ENCODE assay signal across 1 cellular context in genomic region chr22:24950272-24950902, GRCh38.
TF ChIP-seq lines count a peak whose summit lies in the region.

No MANE protein-coding gene starts in this region.

TF ChIP-seq in HepG2, 621 proteins besides CTCF, POLR2A, EP300 and RAD21 (continues in another document):
- TF ChIP-seq FOXA3 (CRISPR knock-in tag; IDR thresholded peaks at IDR 0.05) (no peak), KLF15 (CRISPR knock-in tag; IDR thresholded peaks at IDR 0.05; ENCODE audit: borderline replicate concordance) (no peak), PRDM10 (CRISPR knock-in tag; IDR thresholded peaks at IDR 0.05; ENCODE audit: low read depth) (peak; percentile 76; the same call in 1 of the 2 replicates), ELF1 (CRISPR knock-in tag; IDR thresholded peaks at IDR 0.05) (peak; percentile 91), MYPOP (CRISPR knock-in tag; IDR thresholded peaks at IDR 0.05) (no peak), ZNF790 (CRISPR knock-in tag; IDR thresholded peaks at IDR 0.05; ENCODE audit: borderline replicate concordance) (no peak), ZFP37 (CRISPR knock-in tag; IDR thresholded peaks at IDR 0.05; ENCODE audit: borderline replicate concordance) (no peak), PATZ1 (CRISPR knock-in tag; IDR thresholded peaks at IDR 0.05) (peak; percentile 84), DPF2 (CRISPR knock-in tag; IDR thresholded peaks at IDR 0.05; ENCODE audit: borderline replicate concordance, low read depth) (no peak), ZNF652 (CRISPR knock-in tag; IDR thresholded peaks at IDR 0.05; ENCODE audit: borderline replicate concordance, low read depth) (no peak), GABPA (IDR thresholded peaks at IDR 0.05; ENCODE audit: low read depth, low read length) (peak; percentile 71), GABPA (CRISPR knock-in tag; IDR thresholded peaks at IDR 0.05; ENCODE audit: low read depth) (peak; percentile 92), HNRNPH1 (optimal IDR thresholded peaks at IDR 0.05; ENCODE audit: low read depth, low read length) (no peak), THAP11 (CRISPR knock-in tag; IDR thresholded peaks at IDR 0.05) (peak; percentile 98), ZNF263 (CRISPR knock-in tag; IDR thresholded peaks at IDR 0.05) (no peak), ZNF776 (CRISPR knock-in tag; IDR thresholded peaks at IDR 0.05) (no peak), ZNF709 (CRISPR knock-in tag; IDR thresholded peaks at IDR 0.05) (no peak), ZNF282 (IDR thresholded peaks at IDR 0.05; ENCODE audit: partially characterized antibody) (no peak), MTF1 (CRISPR knock-in tag; IDR thresholded peaks at IDR 0.05) (no peak), TRIM24 (CRISPR knock-in tag; IDR thresholded peaks at IDR 0.05) (no peak), ZNF547 (CRISPR knock-in tag; IDR thresholded peaks at IDR 0.05) (no peak), ZFP90 (CRISPR knock-in tag; IDR thresholded peaks at IDR 0.05; ENCODE audit: borderline replicate concordance) (no peak), NR2C2 (CRISPR knock-in tag; IDR thresholded peaks at IDR 0.05; ENCODE audit: borderline replicate concordance) (peak; percentile 87), HCFC1 (IDR thresholded peaks at IDR 0.05; ENCODE audit: low read depth, low read length) (peak; percentile 63; the same call in 1 of the 2 replicates), SALL1 (CRISPR knock-in tag; IDR thresholded peaks at IDR 0.05) (peak; percentile 34; the same call in 1 of the 2 replicates), MATR3 (CRISPR knock-in tag; IDR thresholded peaks at IDR 0.05) (no peak), ZMYM2 (CRISPR knock-in tag; IDR thresholded peaks at IDR 0.05) (no peak), GABPB1 (CRISPR knock-in tag; IDR thresholded peaks at IDR 0.05) (peak; percentile 87), ELK4 (CRISPR knock-in tag; IDR thresholded peaks at IDR 0.05; ENCODE audit: borderline replicate concordance) (no peak), TOE1 (CRISPR knock-in tag; IDR thresholded peaks at IDR 0.05) (no peak), MBNL3 (CRISPR knock-in tag; conservative IDR thresholded peaks at IDR 0.05) (no peak), SP2 (CRISPR knock-in tag; IDR thresholded peaks at IDR 0.05) (peak; percentile 59; the same call in 1 of the 2 replicates), ELF3 (CRISPR knock-in tag; IDR thresholded peaks at IDR 0.05) (peak; percentile 25; the same call in 1 of the 2 replicates), ZNF382 (CRISPR knock-in tag; IDR thresholded peaks at IDR 0.05; ENCODE audit: borderline replicate concordance) (no peak), MEIS1 (CRISPR knock-in tag; IDR thresholded peaks at IDR 0.05; ENCODE audit: borderline replicate concordance) (no peak), GPBP1L1 (CRISPR knock-in tag; IDR thresholded peaks at IDR 0.05) (no peak), RXRA (CRISPR knock-in tag; IDR thresholded peaks at IDR 0.05) (no peak), CREM (IDR thresholded peaks at IDR 0.05) (peak; percentile 27; the same call in 1 of the 2 replicates), CREM (CRISPR knock-in tag; IDR thresholded peaks at IDR 0.05) (no peak), ZNF446 (CRISPR knock-in tag; IDR thresholded peaks at IDR 0.05) (no peak), ETV6 (CRISPR knock-in tag; conservative IDR thresholded peaks at IDR 0.05) (no peak), TEAD3 (CRISPR knock-in tag; optimal IDR thresholded peaks at IDR 0.05; ENCODE audit: borderline replicate concordance) (peak; percentile 67), TEF (CRISPR knock-in tag; IDR thresholded peaks at IDR 0.05) (no peak), ZNF7 (CRISPR knock-in tag; IDR thresholded peaks at IDR 0.05) (no peak), FOXM1 (CRISPR knock-in tag; IDR thresholded peaks at IDR 0.05) (no peak), RAD51 (IDR thresholded peaks at IDR 0.05; ENCODE audit: borderline replicate concordance) (no peak), POLR2G (IDR thresholded peaks at IDR 0.05; ENCODE audit: low read depth, low read length) (no peak), KLF12 (CRISPR knock-in tag; IDR thresholded peaks at IDR 0.05; ENCODE audit: borderline replicate concordance) (no peak), EZH2 (conservative IDR thresholded peaks at IDR 0.05; ENCODE audit: low read depth, low read length) (no peak)
- TF ChIP-seq, protein P1, sequence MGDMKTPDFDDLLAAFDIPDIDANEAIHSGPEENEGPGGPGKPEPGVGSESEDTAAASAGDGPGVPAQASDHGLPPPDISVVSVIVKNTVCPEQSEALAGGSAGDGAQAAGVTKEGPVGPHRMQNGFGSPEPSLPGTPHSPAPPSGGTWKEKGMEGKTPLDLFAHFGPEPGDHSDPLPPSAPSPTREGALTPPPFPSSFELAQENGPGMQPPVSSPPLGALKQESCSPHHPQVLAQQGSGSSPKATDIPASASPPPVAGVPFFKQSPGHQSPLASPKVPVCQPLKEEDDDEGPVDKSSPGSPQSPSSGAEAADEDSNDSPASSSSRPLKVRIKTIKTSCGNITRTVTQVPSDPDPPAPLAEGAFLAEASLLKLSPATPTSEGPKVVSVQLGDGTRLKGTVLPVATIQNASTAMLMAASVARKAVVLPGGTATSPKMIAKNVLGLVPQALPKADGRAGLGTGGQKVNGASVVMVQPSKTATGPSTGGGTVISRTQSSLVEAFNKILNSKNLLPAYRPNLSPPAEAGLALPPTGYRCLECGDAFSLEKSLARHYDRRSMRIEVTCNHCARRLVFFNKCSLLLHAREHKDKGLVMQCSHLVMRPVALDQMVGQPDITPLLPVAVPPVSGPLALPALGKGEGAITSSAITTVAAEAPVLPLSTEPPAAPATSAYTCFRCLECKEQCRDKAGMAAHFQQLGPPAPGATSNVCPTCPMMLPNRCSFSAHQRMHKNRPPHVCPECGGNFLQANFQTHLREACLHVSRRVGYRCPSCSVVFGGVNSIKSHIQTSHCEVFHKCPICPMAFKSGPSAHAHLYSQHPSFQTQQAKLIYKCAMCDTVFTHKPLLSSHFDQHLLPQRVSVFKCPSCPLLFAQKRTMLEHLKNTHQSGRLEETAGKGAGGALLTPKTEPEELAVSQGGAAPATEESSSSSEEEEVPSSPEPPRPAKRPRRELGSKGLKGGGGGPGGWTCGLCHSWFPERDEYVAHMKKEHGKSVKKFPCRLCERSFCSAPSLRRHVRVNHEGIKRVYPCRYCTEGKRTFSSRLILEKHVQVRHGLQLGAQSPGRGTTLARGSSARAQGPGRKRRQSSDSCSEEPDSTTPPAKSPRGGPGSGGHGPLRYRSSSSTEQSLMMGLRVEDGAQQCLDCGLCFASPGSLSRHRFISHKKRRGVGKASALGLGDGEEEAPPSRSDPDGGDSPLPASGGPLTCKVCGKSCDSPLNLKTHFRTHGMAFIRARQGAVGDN (CRISPR knock-in tag; IDR thresholded peaks at IDR 0.05): 0 out of 2 replicates have a peak, but pooled peaks have one; percentile 20
- TF ChIP-seq, protein P2, sequence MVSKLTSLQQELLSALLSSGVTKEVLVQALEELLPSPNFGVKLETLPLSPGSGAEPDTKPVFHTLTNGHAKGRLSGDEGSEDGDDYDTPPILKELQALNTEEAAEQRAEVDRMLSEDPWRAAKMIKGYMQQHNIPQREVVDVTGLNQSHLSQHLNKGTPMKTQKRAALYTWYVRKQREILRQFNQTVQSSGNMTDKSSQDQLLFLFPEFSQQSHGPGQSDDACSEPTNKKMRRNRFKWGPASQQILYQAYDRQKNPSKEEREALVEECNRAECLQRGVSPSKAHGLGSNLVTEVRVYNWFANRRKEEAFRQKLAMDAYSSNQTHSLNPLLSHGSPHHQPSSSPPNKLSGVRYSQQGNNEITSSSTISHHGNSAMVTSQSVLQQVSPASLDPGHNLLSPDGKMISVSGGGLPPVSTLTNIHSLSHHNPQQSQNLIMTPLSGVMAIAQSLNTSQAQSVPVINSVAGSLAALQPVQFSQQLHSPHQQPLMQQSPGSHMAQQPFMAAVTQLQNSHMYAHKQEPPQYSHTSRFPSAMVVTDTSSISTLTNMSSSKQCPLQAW (CRISPR knock-in tag; IDR thresholded peaks at IDR 0.05): no peak
- TF ChIP-seq, protein P3, sequence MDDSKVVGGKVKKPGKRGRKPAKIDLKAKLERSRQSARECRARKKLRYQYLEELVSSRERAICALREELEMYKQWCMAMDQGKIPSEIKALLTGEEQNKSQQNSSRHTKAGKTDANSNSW (CRISPR knock-in tag; IDR thresholded peaks at IDR 0.05; ENCODE audit: borderline replicate concordance): no peak
